9 cellular contexts compared by ENCODE assay signal in the genomic region with DNA sequence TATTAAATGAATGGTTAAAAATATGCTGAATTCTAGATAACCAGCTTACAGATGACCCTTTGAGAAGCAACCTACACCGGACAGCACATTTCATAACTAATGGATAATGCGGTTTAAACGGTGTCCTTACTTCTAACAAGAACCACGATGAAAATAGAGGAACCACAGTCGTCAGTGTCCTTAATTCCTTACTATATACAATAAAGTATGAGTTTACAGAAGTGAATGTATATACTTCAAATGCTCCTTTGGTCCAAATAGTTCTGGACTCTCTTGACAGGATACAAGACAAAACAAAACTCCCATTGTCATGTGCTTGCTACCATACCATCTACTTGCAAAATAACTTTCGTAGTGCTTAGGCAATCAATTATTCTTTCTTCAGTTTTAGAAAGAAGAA. TPM values are rescaled to one million over a fixed set of nuclear protein-coding genes. Genes with fewer than 3 reads are reported as not detected.
DNase-seq lines count a peak whose midpoint lies in the region; ATAC-seq, FAIRE-seq and TF ChIP-seq lines count a peak whose summit lies in the region.
"Had no signal": no experiment of that assay in that cellular context is flagged by ENCODE, and none has a peak within 500 bp of the region (broad histone marks: within the 10 kb centered on the region; RNA-seq: fewer than 3 reads in every experiment).

No MANE protein-coding gene starts in this region.

- peak overlapping the region; percentile 27 for H3K4ac ChIP-seq in trophoblast cell (ENCODE audit: low read depth, low read length)

- H3K79me2 ChIP-seq in trophoblast cell (ENCODE audit: control insufficient read depth, insufficient read depth, low read length, poor library complexity): peaks cover 6% of the 10 kb centered on the region

- CTCF ChIA-PET in HEK293T (lab: Yijun Ruan, JAX): interaction anchor here (0.9 kb wide), 1 partner anchor 29 kb away, joined by 3 read pairs; no protein-coding TSS in a partner anchor

- H3K23ac ChIP-seq in trophoblast cell (ENCODE audit: low read length): no peak overlapping the region

- no peak overlapping the region for H4K8ac ChIP-seq in trophoblast cell (ENCODE audit: low read depth, low read length)

- H3K4me3 ChIP-seq in GM08714 (ENCODE audit: low read length) (peak overlapping the region; percentile 99; the same call in 1 of the 2 replicates), bronchial epithelial cell (ENCODE audit: low read depth, low read length) (peak overlapping the region; percentile 67), trophoblast cell (ENCODE audit: low read depth, low read length) (no peak overlapping the region)

- no peak overlapping the region for H2AK5ac ChIP-seq in trophoblast cell (ENCODE audit: low read length)

- no peak overlapping the region for H2BK5ac ChIP-seq in trophoblast cell (ENCODE audit: low read depth, low read length, poor library complexity)

- DNase-seq in MV-4-11 (lab: John Stamatoyannopoulos, UW) (peak; percentile 66), bronchial epithelial cell (ENCODE audit: low read depth) (no peak), trophoblast cell (peak in 1 of 2 donors; percentile 18), HK-2 (ENCODE audit: unreplicated experiment) (no peak), AG08395 (ENCODE audit: low spot score) (no peak), HEK293T (ENCODE audit: extremely low spot score) (no peak)

- no peak overlapping the region for H3K4me2 ChIP-seq in trophoblast cell (ENCODE audit: low read length)

- no peak for TF ChIP-seq CTCF in bronchial epithelial cell (IDR thresholded peaks at IDR 0.05; ENCODE audit: insufficient read depth, low read length, severe bottlenecking)

- peaks cover 0 to 2% of the 10 kb centered on the region in 2 experiments for H3K4me1 ChIP-seq in trophoblast cell (ENCODE audit: control insufficient read depth in 1 of 2, insufficient read depth in 2 of 2, low read length in 2 of 2)

- no peak for ATAC-seq in GM19397 (IDR thresholded peaks at IDR 0.05; ENCODE audit: unreplicated experiment)

- WGBS in trophoblast cell (ENCODE audit: extremely low coverage, insufficient coverage, insufficient read length): no CpG with 5 or more reads among the region's 6 CpGs

- no peaks in the 10 kb centered on the region for H3K9me3 ChIP-seq in trophoblast cell (ENCODE audit: insufficient read depth, low read depth, low read length)

- peaks cover 3% of the 10 kb centered on the region for H3K36me3 ChIP-seq in bronchial epithelial cell (ENCODE audit: control insufficient read depth, insufficient read depth, low read length)
- H3K36me3 ChIP-seq in trophoblast cell (ENCODE audit: control insufficient read depth in 1 of 2, insufficient read depth in 2 of 2, low read length in 2 of 2): no peaks in the 10 kb centered on the region

- H2AFZ ChIP-seq in trophoblast cell (ENCODE audit: insufficient read depth, low read length, poor library complexity): no peak overlapping the region

- no peak overlapping the region for H3K14ac ChIP-seq in trophoblast cell (ENCODE audit: low read length)

- H3K27me3 ChIP-seq in bronchial epithelial cell (ENCODE audit: control insufficient read depth, insufficient read depth, low read length): no peaks in the 10 kb centered on the region
- H3K27me3 ChIP-seq in trophoblast cell (ENCODE audit: insufficient read depth, low read length): no peaks in the 10 kb centered on the region

- no peak for FAIRE-seq in bronchial epithelial cell (lab: Jason Lieb, UNC)
- FAIRE-seq: colon had no signal

- H4K12ac ChIP-seq in trophoblast cell (ENCODE audit: low read depth, low read length): no peak overlapping the region

- peaks cover 11% of the 10 kb centered on the region for H3K79me1 ChIP-seq in trophoblast cell (ENCODE audit: low read length)

- no peak overlapping the region for H3K27ac ChIP-seq in trophoblast cell (ENCODE audit: low read depth, low read length)

- H3K9ac ChIP-seq in trophoblast cell (ENCODE audit: low read length): no peak overlapping the region

- no peak overlapping the region for H4K91ac ChIP-seq in trophoblast cell (ENCODE audit: low read depth, low read length)

- POLR2A ChIA-PET in HEK293T (lab: Yijun Ruan, JAX): interaction anchor here (0.6 kb wide), 1 partner anchor 260 kb away, joined by 3 read pairs; no protein-coding TSS in a partner anchor

- no peak overlapping the region for H2BK120ac ChIP-seq in trophoblast cell (ENCODE audit: insufficient read depth, low read length, poor library complexity)

- no peak overlapping the region for H3K18ac ChIP-seq in trophoblast cell (ENCODE audit: low read length)

- H2BK12ac ChIP-seq in trophoblast cell (ENCODE audit: low read length): no peak overlapping the region

TF ChIP-seq in HEK293T, 16 proteins besides CTCF, POLR2A, EP300 and RAD21:
- no peak for TF ChIP-seq BHLHE40 (IDR thresholded peaks at IDR 0.05; ENCODE audit: borderline replicate concordance)
- TF ChIP-seq, protein P1, sequence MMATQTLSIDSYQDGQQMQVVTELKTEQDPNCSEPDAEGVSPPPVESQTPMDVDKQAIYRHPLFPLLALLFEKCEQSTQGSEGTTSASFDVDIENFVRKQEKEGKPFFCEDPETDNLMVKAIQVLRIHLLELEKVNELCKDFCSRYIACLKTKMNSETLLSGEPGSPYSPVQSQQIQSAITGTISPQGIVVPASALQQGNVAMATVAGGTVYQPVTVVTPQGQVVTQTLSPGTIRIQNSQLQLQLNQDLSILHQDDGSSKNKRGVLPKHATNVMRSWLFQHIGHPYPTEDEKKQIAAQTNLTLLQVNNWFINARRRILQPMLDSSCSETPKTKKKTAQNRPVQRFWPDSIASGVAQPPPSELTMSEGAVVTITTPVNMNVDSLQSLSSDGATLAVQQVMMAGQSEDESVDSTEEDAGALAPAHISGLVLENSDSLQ (IDR thresholded peaks at IDR 0.05): no peak
- TF ChIP-seq ELF4 (IDR thresholded peaks at IDR 0.05): no peak
- no peak for TF ChIP-seq FOXM1 (IDR thresholded peaks at IDR 0.05; ENCODE audit: borderline replicate concordance)
- TF ChIP-seq L3MBTL2 (conservative IDR thresholded peaks at IDR 0.05): no peak
- no peak for TF ChIP-seq ZNF384 (IDR thresholded peaks at IDR 0.05)
- no peak for TF ChIP-seq CTBP1 (IDR thresholded peaks at IDR 0.05; ENCODE audit: borderline replicate concordance)
- no peak for TF ChIP-seq SUZ12 (IDR thresholded peaks at IDR 0.05)
- TF ChIP-seq TARDBP (IDR thresholded peaks at IDR 0.05): no peak
- no peak for TF ChIP-seq FOXK2 (IDR thresholded peaks at IDR 0.05)

RNA-seq across cellular contexts. Expression of gene NAMPT, which starts 2.4 kb away (rescaled TPM):
- 175 and 415 TPM in 2 replicates for total RNA-seq in bronchial epithelial cell
- 39.0 and 40.4 TPM in 2 replicates for polyA plus RNA-seq in trophoblast cell (2013)
